Comparison of ENCODE assay signal across 29 cellular contexts in genomic region chr10:94080108-94080507, GRCh38.
"Had no signal": no experiment of that assay in that cellular context is flagged by ENCODE, and none has a peak within 500 bp of the region (broad histone marks: within the 10 kb centered on the region; RNA-seq: fewer than 3 reads in every experiment).

No MANE protein-coding gene starts in this region.

- DNase-seq: stimulated activated CD4-positive, alpha-beta T cell treated with anti-CD3 and anti-CD28 coated beads, Interleukin-2, amount 100 ng/mL, for 48 hours; stimulated activated CD4-positive, alpha-beta T cell treated with anti-CD3 and anti-CD28 coated beads, Interleukin-4, amount 100 ng/mL, for 1 hour; stimulated activated CD4-positive, alpha-beta T cell treated with anti-CD3 and anti-CD28 coated beads, Interleukin-4, amount 100 ng/mL, for 24 hours; stimulated activated CD4-positive, alpha-beta T cell treated with anti-CD3 and anti-CD28 coated beads, Interleukin-4, amount 100 ng/mL, for 4 hours; stimulated activated CD8-positive, alpha-beta memory T cell treated with anti-CD3 and anti-CD28 coated beads, Interleukin-4, amount 100 ng/mL, for 48 hours; stimulated activated naive B cell treated with anti-CD40 and anti-IgM and Interleukin-4, amounts not matched to agents 10 μg/mL and 1 μg/mL and 100 μg/mL, for 72 hours; stimulated activated naive CD4-positive, alpha-beta T cell; stimulated activated naive CD4-positive, alpha-beta T cell treated with Interleukin-2 at 50 U/mL for 16 hours; stimulated activated naive CD8-positive, alpha-beta T cell treated with anti-CD3 and anti-CD28 coated beads, Interleukin-15, amount 100 ng/mL, for 72 hours; stimulated activated naive CD8-positive, alpha-beta T cell treated with anti-CD3 and anti-CD28 coated beads, Interleukin-15, Interleukin-2, amounts not matched to agents 100 U/mL and 50 U/mL, for 24 hours; stomach; substantia nigra; testis; thyroid gland; tibial artery; transverse colon; trophoblast cell; upper lobe of left lung; upper lobe of right lung; uterus had no signal

- H3K27me3 ChIP-seq: stomach, suprapubic skin, testis, thyroid gland, tibial artery, tibial nerve, transverse colon, upper lobe of left lung, upper lobe of right lung, uterus, vagina had no signal

- H3K27ac ChIP-seq: stomach, suprapubic skin, testis, thoracic aorta, thyroid gland, tibial artery, tibial nerve, transverse colon, upper lobe of left lung, upper lobe of right lung, uterus, vagina had no signal

- ATAC-seq: stimulated activated effector memory CD8-positive, alpha-beta T cell treated with anti-CD3 and anti-CD28 coated beads, Interleukin-12 subunit alpha, Interleukin-12 subunit beta, amount 100 ng/mL, for 72 hours; stimulated activated memory B cell treated with anti-CD40 and anti-IgM and Interleukin-4, amounts not matched to agents 10 μg/mL and 1 μg/mL and 100 μg/mL, for 72 hours; stimulated activated naive B cell treated with anti-CD40 and anti-IgM and Interleukin-4, amounts not matched to agents 10 μg/mL and 1 μg/mL and 100 μg/mL, for 72 hours; stimulated activated naive CD8-positive, alpha-beta T cell treated with anti-CD3 and anti-CD28 coated beads, Interleukin-15, amount 100 ng/mL, for 72 hours; stimulated activated naive CD8-positive, alpha-beta T cell treated with anti-CD3 and anti-CD28 coated beads, Interleukin-15, Interleukin-2, amounts not matched to agents 100 U/mL and 50 U/mL, for 24 hours; upper lobe of right lung had no signal

- H3K36me3 Mint-ChIP-seq: stimulated activated effector memory CD8-positive, alpha-beta T cell treated with anti-CD3 and anti-CD28 coated beads, Interleukin-12 subunit alpha, Interleukin-12 subunit beta, amount 100 ng/mL, for 72 hours; stimulated activated memory B cell treated with anti-CD40 and anti-IgM and Interleukin-4, amounts not matched to agents 10 μg/mL and 1 μg/mL and 100 μg/mL, for 72 hours; stimulated activated naive B cell treated with anti-CD40 and anti-IgM and Interleukin-4, amounts not matched to agents 10 μg/mL and 1 μg/mL and 100 μg/mL, for 72 hours; type B pancreatic cell had no signal

- H3K9me3 ChIP-seq: suprapubic skin, testis, thoracic aorta, thyroid gland, tibial artery, transverse colon, upper lobe of left lung, upper lobe of right lung, uterus, vagina had no signal

- FAIRE-seq: urothelium cell line had no signal

- H3K4me3 ChIP-seq: stomach, suprapubic skin, testis, thoracic aorta, thyroid gland, tibial artery, tibial nerve, transverse colon, upper lobe of left lung, upper lobe of right lung, uterus, vagina had no signal

- H3K4me3 Mint-ChIP-seq: stimulated activated effector memory CD8-positive, alpha-beta T cell treated with anti-CD3 and anti-CD28 coated beads, Interleukin-12 subunit alpha, Interleukin-12 subunit beta, amount 100 ng/mL, for 72 hours; stimulated activated memory B cell treated with anti-CD40 and anti-IgM and Interleukin-4, amounts not matched to agents 10 μg/mL and 1 μg/mL and 100 μg/mL, for 72 hours; stimulated activated naive B cell treated with anti-CD40 and anti-IgM and Interleukin-4, amounts not matched to agents 10 μg/mL and 1 μg/mL and 100 μg/mL, for 72 hours; stimulated activated naive CD8-positive, alpha-beta T cell treated with anti-CD3 and anti-CD28 coated beads, Interleukin-15, amount 100 ng/mL, for 72 hours; stimulated activated naive CD8-positive, alpha-beta T cell treated with anti-CD3 and anti-CD28 coated beads, Interleukin-15, Interleukin-2, amounts not matched to agents 100 ng/mL and 50 ng/mL, for 24 hours; type B pancreatic cell had no signal

- H3K9me3 Mint-ChIP-seq: stimulated activated effector memory CD8-positive, alpha-beta T cell treated with anti-CD3 and anti-CD28 coated beads, Interleukin-12 subunit alpha, Interleukin-12 subunit beta, amount 100 ng/mL, for 72 hours; stimulated activated memory B cell treated with anti-CD40 and anti-IgM and Interleukin-4, amounts not matched to agents 10 μg/mL and 1 μg/mL and 100 μg/mL, for 72 hours had no signal

- H3K4me1 Mint-ChIP-seq: stimulated activated effector memory CD8-positive, alpha-beta T cell treated with anti-CD3 and anti-CD28 coated beads, Interleukin-12 subunit alpha, Interleukin-12 subunit beta, amount 100 ng/mL, for 72 hours; stimulated activated memory B cell treated with anti-CD40 and anti-IgM and Interleukin-4, amounts not matched to agents 10 μg/mL and 1 μg/mL and 100 μg/mL, for 72 hours; stimulated activated naive B cell treated with anti-CD40 and anti-IgM and Interleukin-4, amounts not matched to agents 10 μg/mL and 1 μg/mL and 100 μg/mL, for 72 hours; stimulated activated naive CD8-positive, alpha-beta T cell treated with anti-CD3 and anti-CD28 coated beads, Interleukin-15, amount 100 ng/mL, for 72 hours had no signal

- H3K27me3 Mint-ChIP-seq: type B pancreatic cell had no signal

- H3K36me3 ChIP-seq: stomach, suprapubic skin, thoracic aorta, thyroid gland, tibial artery, tibial nerve, transverse colon, upper lobe of left lung, upper lobe of right lung, uterus, vagina had no signal

- H3K27ac Mint-ChIP-seq: stimulated activated effector memory CD8-positive, alpha-beta T cell treated with anti-CD3 and anti-CD28 coated beads, Interleukin-12 subunit alpha, Interleukin-12 subunit beta, amount 100 ng/mL, for 72 hours; stimulated activated memory B cell treated with anti-CD40 and anti-IgM and Interleukin-4, amounts not matched to agents 10 μg/mL and 1 μg/mL and 100 μg/mL, for 72 hours; stimulated activated naive B cell treated with anti-CD40 and anti-IgM and Interleukin-4, amounts not matched to agents 10 μg/mL and 1 μg/mL and 100 μg/mL, for 72 hours; stimulated activated naive CD8-positive, alpha-beta T cell treated with anti-CD3 and anti-CD28 coated beads, Interleukin-15, amount 100 ng/mL, for 72 hours; stimulated activated naive CD8-positive, alpha-beta T cell treated with anti-CD3 and anti-CD28 coated beads, Interleukin-15, Interleukin-2, amounts not matched to agents 100 ng/mL and 50 ng/mL, for 24 hours; type B pancreatic cell had no signal
